Comparison of ENCODE assay signal across 21 cellular contexts in the genomic region with DNA sequence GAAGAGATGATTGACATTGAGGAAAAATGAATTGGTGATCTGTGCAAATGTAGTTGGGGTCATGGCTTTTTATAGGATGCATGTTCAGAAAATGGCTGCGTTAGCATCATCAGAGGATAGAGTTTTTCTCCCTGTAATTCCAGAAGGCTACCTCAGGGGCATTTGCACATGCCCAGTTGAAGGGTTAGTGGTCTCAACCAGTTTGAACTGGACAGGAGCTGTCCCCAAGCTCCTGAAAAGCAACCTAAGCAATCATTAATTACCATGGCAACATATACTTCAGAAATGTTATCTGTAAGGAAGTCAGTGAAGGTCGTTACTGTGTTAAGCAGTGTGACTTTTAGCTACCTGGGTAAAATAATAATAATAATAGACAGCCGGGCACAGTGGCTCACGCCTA.
"Had no signal": no experiment of that assay in that cellular context is flagged by ENCODE, and none has a peak within 500 bp of the region (broad histone marks: within the 10 kb centered on the region; RNA-seq: fewer than 3 reads in every experiment).

No MANE protein-coding gene starts in this region.

- H3K4me3 ChIP-seq: heart left ventricle, left ventricle myocardium inferior, pancreas, psoas muscle, tibial artery had no signal

- H3K9me3 ChIP-seq: heart left ventricle, left ventricle myocardium inferior, neutrophil, pancreas, psoas muscle, tibial artery had no signal

- DNase-seq: activated CD4-positive, alpha-beta T cell treated with anti-CD3 and anti-CD28 coated beads, Interleukin-2, amount 10 ng/mL, durations not matched to agents 7 days and 5 days; activated CD4-positive, CD25-positive, alpha-beta regulatory T cell treated with anti-CD3 and anti-CD28 coated beads, Interleukin-2, amount 50 U/mL, for 72 hours; activated CD8-positive, alpha-beta memory T cell treated with anti-CD3 and anti-CD28 coated beads, Interleukin-2, amount 10 ng/mL, durations not matched to agents 7 days and 5 days; activated CD8-positive, alpha-beta T cell treated with anti-CD3 and anti-CD28 coated beads for 36 hours; activated gamma-delta T cell treated with Interleukin-2 at 50 U/mL for 16 hours; activated T-cell treated with anti-CD3 and anti-CD28 coated beads for 4 hours; aorta; brain microvascular endothelial cell; caudate nucleus; effector CD4-positive, alpha-beta T cell; heart left ventricle; left ventricle myocardium inferior; naive thymus-derived CD8-positive, alpha-beta T cell; pancreas; psoas muscle; right cardiac atrium; stimulated activated naive CD8-positive, alpha-beta T cell treated with anti-CD3 and anti-CD28 coated beads, Interleukin-15, amount 100 ng/mL, for 72 hours; tibial artery; WERI-Rb-1 had no signal

- H3K27me3 ChIP-seq: brain microvascular endothelial cell, heart left ventricle, neutrophil, pancreas, tibial artery had no signal

- H3K27ac ChIP-seq: brain microvascular endothelial cell, heart left ventricle, left ventricle myocardium inferior, neutrophil, pancreas, psoas muscle, WERI-Rb-1 had no signal

- H3K4me1 ChIP-seq: left ventricle myocardium inferior, pancreas, psoas muscle had no signal

- H3K36me3 ChIP-seq: brain microvascular endothelial cell, heart left ventricle, left ventricle myocardium inferior, neutrophil, pancreas, tibial artery, WERI-Rb-1 had no signal

- ATAC-seq: activated CD8-positive, alpha-beta memory T cell treated with anti-CD3 and anti-CD28 coated beads, Interleukin-2, amount 10 ng/mL, durations not matched to agents 7 days and 5 days; activated CD8-positive, alpha-beta T cell treated with anti-CD3 and anti-CD28 coated beads for 36 hours; heart left ventricle; naive thymus-derived CD8-positive, alpha-beta T cell; pancreas; psoas muscle; right cardiac atrium; stimulated activated effector memory CD8-positive, alpha-beta T cell treated with anti-CD3 and anti-CD28 coated beads, Interleukin-12 subunit alpha, Interleukin-12 subunit beta, amount 100 ng/mL, for 72 hours; stimulated activated naive CD8-positive, alpha-beta T cell treated with anti-CD3 and anti-CD28 coated beads, Interleukin-15, amount 100 ng/mL, for 72 hours had no signal
